Comparison of ENCODE assay signal across 11 cellular contexts in genomic region chr11:7578276-7578955, GRCh38.
DNase-seq lines count a peak whose midpoint lies in the region; ATAC-seq and TF ChIP-seq lines count a peak whose summit lies in the region.
"Had no signal": no experiment of that assay in that cellular context is flagged by ENCODE, and none has a peak within 500 bp of the region (broad histone marks: within the 10 kb centered on the region; RNA-seq: fewer than 3 reads in every experiment).

No MANE protein-coding gene starts in this region.

- H3K9me3 ChIP-seq in adipocyte (ENCODE audit: control insufficient read depth, low read length) (no peaks in the 10 kb centered on the region), testis (no peaks in the 10 kb centered on the region), WERI-Rb-1 (ENCODE audit: severe bottlenecking) (no peaks in the 10 kb centered on the region)

- CTCF ChIA-PET in activated CD4-positive, alpha-beta T cell treated with anti-CD3 and anti-CD28 coated beads, Interleukin-2, amount 10 ng/mL, durations not matched to agents 7 days and 5 days (lab: Charles Lee): interaction anchor here (0.6 kb wide), 1 partner anchor 1894 kb away, joined by 3 read pairs; no protein-coding TSS in a partner anchor

- no peaks in the 10 kb centered on the region for H3K9me3 Mint-ChIP-seq in activated CD4-positive, alpha-beta T cell treated with anti-CD3 and anti-CD28 coated beads, Interleukin-2, amount 10 ng/mL, durations not matched to agents 7 days and 5 days

- WGBS in testis, 2 donors: 44 to 47% methylated on average over 9 of the region's 9 CpGs

- H3K36me3 ChIP-seq in adipocyte (ENCODE audit: control insufficient read depth, insufficient read depth, low read length, severe bottlenecking) (no peaks in the 10 kb centered on the region), testis (ENCODE audit: low read depth, missing control alignments) (no peaks in the 10 kb centered on the region), WERI-Rb-1 (no peaks in the 10 kb centered on the region)

- H3K4me1 ChIP-seq in adipocyte (ENCODE audit: control insufficient read depth, insufficient read depth, low read length) (peaks cover 65% of the 10 kb centered on the region), testis (peaks cover 83% of the 10 kb centered on the region)

- intact Hi-C loops in testis (cut with DNase I; ENCODE audit: low total_unique reads): loop anchor here (5.0 kb wide), 1 partner anchor 79 kb away; no protein-coding TSS in a partner anchor

- peaks cover 46% of the 10 kb centered on the region for H3K4me1 Mint-ChIP-seq in activated CD4-positive, alpha-beta T cell treated with anti-CD3 and anti-CD28 coated beads, Interleukin-2, amount 10 ng/mL, durations not matched to agents 7 days and 5 days

- H3K27me3 Mint-ChIP-seq in activated CD4-positive, alpha-beta T cell treated with anti-CD3 and anti-CD28 coated beads, Interleukin-2, amount 10 ng/mL, durations not matched to agents 7 days and 5 days: peaks cover 37% of the 10 kb centered on the region

- TF ChIP-seq CTCF in testis (IDR thresholded peaks at IDR 0.05) (no peak), WERI-Rb-1 (IDR thresholded peaks at IDR 0.05; ENCODE audit: low read depth, low read length) (no peak)

- H3K27ac Mint-ChIP-seq in activated CD4-positive, alpha-beta T cell treated with anti-CD3 and anti-CD28 coated beads, Interleukin-2, amount 10 ng/mL, durations not matched to agents 7 days and 5 days: peak overlapping the region; percentile 70

- peak overlapping the region; percentile 77 for H3K4me3 ChIP-seq in adipocyte (ENCODE audit: low read length)
- H3K4me3 ChIP-seq in testis: peak overlapping the region; percentile 2 to 49
- no peak overlapping the region for H3K4me3 ChIP-seq in WERI-Rb-1 (ENCODE audit: low read depth, low read length)

- no peak for DNase-seq in activated CD4-positive, alpha-beta T cell treated with anti-CD3 and anti-CD28 coated beads, Interleukin-2, amount 10 ng/mL, durations not matched to agents 7 days and 5 days
- DNase-seq in activated CD4-positive, alpha-beta T cell treated with anti-CD3 and anti-CD28 coated beads, Interleukin-2, amount 50 U/mL, for 1 hour: no peak
- DNase-seq in adipocyte (ENCODE audit: low read depth): no peak
- DNase-seq in medulla oblongata (ENCODE audit: extremely low spot score): peak; percentile 37
- no peak for DNase-seq in testis
- no peak for DNase-seq in NCI-H1436 (lab: John Stamatoyannopoulos, UW)
- DNase-seq in WERI-Rb-1: no peak
- DNase-seq: Karpas-422; stimulated activated CD4-positive, alpha-beta T cell treated with anti-CD3 and anti-CD28 coated beads, Interleukin-4, amount 100 ng/mL, for 4 hours; T-helper 9 cell had no signal

- peak overlapping the region; percentile 82 to 83 for H3K27ac ChIP-seq in testis
- H3K27ac ChIP-seq in WERI-Rb-1: no peak overlapping the region

- peak overlapping the region; percentile 81 for H3K9ac ChIP-seq in adipocyte (ENCODE audit: low read length)

- ATAC-seq in HG03159 (IDR thresholded peaks at IDR 0.05; ENCODE audit: unreplicated experiment): no peak

- TF ChIP-seq POLR2A in testis (IDR thresholded peaks at IDR 0.05): no peak

- H3K27me3 ChIP-seq in adipocyte (replicated peaks; ENCODE audit: control insufficient read depth, insufficient read depth, low read length) (no peaks in the 10 kb centered on the region), testis (no peaks in the 10 kb centered on the region), WERI-Rb-1 (ENCODE audit: insufficient read depth, low read depth, severe bottlenecking) (no peaks in the 10 kb centered on the region)

- H3K36me3 Mint-ChIP-seq in activated CD4-positive, alpha-beta T cell treated with anti-CD3 and anti-CD28 coated beads, Interleukin-2, amount 10 ng/mL, durations not matched to agents 7 days and 5 days (ENCODE audit: low read depth): no peaks in the 10 kb centered on the region

- peak overlapping the region; percentile 8 for H3K4me3 Mint-ChIP-seq in activated CD4-positive, alpha-beta T cell treated with anti-CD3 and anti-CD28 coated beads, Interleukin-2, amount 10 ng/mL, durations not matched to agents 7 days and 5 days

- POLR2A ChIA-PET in activated CD4-positive, alpha-beta T cell treated with anti-CD3 and anti-CD28 coated beads, Interleukin-2, amount 10 ng/mL, durations not matched to agents 7 days and 5 days (lab: Charles Lee): interaction anchor here (0.6 kb wide), 1 partner anchor 149 kb away, joined by 3 read pairs; no protein-coding TSS in a partner anchor
